Comparison of ENCODE assay signal across 1 cellular context in genomic region chr13:87675851-87676250, GRCh38.
TF ChIP-seq lines count a peak whose summit lies in the region.

No MANE protein-coding gene starts in this region.

TF ChIP-seq in SK-N-SH, 30 proteins besides CTCF, POLR2A, EP300 and RAD21 (continued from another document):
- TF ChIP-seq MAX (IDR thresholded peaks at IDR 0.05; ENCODE audit: low read depth) = no peak
- no peak for TF ChIP-seq GABPA (IDR thresholded peaks at IDR 0.05; ENCODE audit: low read depth)
- TF ChIP-seq SMC3 (IDR thresholded peaks at IDR 0.05; ENCODE audit: low read depth, low read length) = no peak
- TF ChIP-seq ELF1 (IDR thresholded peaks at IDR 0.05) = no peak
- no peak for TF ChIP-seq RFX5 (IDR thresholded peaks at IDR 0.05; ENCODE audit: low read length)
- TF ChIP-seq TCF12 (IDR thresholded peaks at IDR 0.05) = no peak
- no peak for TF ChIP-seq YY1 (IDR thresholded peaks at IDR 0.05; ENCODE audit: low read depth)
- no peak for TF ChIP-seq EZH2phosphoT487 (IDR thresholded peaks at IDR 0.05; ENCODE audit: borderline replicate concordance, low read depth)
- no peak for TF ChIP-seq RCOR1 (IDR thresholded peaks at IDR 0.05; ENCODE audit: low read length)
- no peak for TF ChIP-seq FOSL2 (IDR thresholded peaks at IDR 0.05; ENCODE audit: borderline replicate concordance, low read depth)
- no peak for TF ChIP-seq POLR2AphosphoS5 (IDR thresholded peaks at IDR 0.05; ENCODE audit: low read depth, low read length)
- TF ChIP-seq FOXJ3 (CRISPR knock-in tag; IDR thresholded peaks at IDR 0.05) = no peak
- no peak for TF ChIP-seq FOXM1 (IDR thresholded peaks at IDR 0.05; ENCODE audit: low read depth)
- TF ChIP-seq MEF2A (IDR thresholded peaks at IDR 0.05; ENCODE audit: borderline replicate concordance, low read depth) = no peak
- TF ChIP-seq NFIC (IDR thresholded peaks at IDR 0.05; ENCODE audit: borderline replicate concordance) = no peak
